In the genomic region with DNA sequence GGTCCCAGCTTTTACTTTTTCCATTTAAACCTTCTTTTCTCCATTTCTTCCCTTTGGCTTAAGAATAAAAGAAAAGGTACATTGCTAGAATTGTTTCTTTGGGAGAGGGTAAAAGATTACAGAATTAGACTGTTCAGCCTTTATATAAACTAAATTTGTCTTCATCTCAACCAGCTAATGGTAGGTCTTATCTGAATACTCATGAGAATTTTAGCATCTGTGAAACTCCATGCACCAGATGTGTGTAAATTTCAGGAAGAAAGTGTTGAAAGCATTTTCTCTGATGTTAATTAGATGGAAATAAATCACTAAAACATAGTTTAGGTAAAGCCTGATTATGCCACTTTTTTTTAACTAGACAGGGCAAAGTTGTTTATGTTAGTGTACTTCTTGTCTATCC, we compare ENCODE assay signal across 31 cellular contexts.
"Had no signal": no experiment of that assay in that cellular context is flagged by ENCODE, and none has a peak within 500 bp of the region (broad histone marks: within the 10 kb centered on the region; RNA-seq: fewer than 3 reads in every experiment).

No MANE protein-coding gene starts in this region.

- H3K27ac Mint-ChIP-seq: activated CD4-positive, alpha-beta T cell treated with anti-CD3 and anti-CD28 coated beads for 36 hours; activated naive CD4-positive, alpha-beta T cell treated with anti-CD3 and anti-CD28 coated beads, Interleukin-2, amount 10 ng/mL, durations not matched to agents 7 days and 5 days; activated naive CD8-positive, alpha-beta T cell treated with anti-CD3 and anti-CD28 coated beads, Interleukin-2, amount 10 ng/mL, durations not matched to agents 7 days and 5 days; dendritic cell treated with granulocyte-macrophage colony-stimulating factor and Interleukin-4, amounts not matched to agents 40 ng/mL and 50 ng/mL, for 4 days; endodermal cell; nephron progenitor cell had no signal

- H3K9me3 Mint-ChIP-seq: activated naive CD4-positive, alpha-beta T cell treated with anti-CD3 and anti-CD28 coated beads, Interleukin-2, amount 10 ng/mL, durations not matched to agents 7 days and 5 days; activated naive CD8-positive, alpha-beta T cell treated with anti-CD3 and anti-CD28 coated beads, Interleukin-2, amount 10 ng/mL, durations not matched to agents 7 days and 5 days; dendritic cell treated with granulocyte-macrophage colony-stimulating factor and Interleukin-4, amounts not matched to agents 40 ng/mL and 50 ng/mL, for 4 days; endodermal cell; immature natural killer cell; mesothelial cell of epicardium; naive B cell; nephron progenitor cell had no signal

- H3K27me3 ChIP-seq: breast epithelium, heart left ventricle, neutrophil, ovary, right atrium auricular region had no signal

- ATAC-seq: activated CD4-positive, alpha-beta T cell treated with anti-CD3 and anti-CD28 coated beads for 36 hours; esophagus mucosa; heart left ventricle; left colon; psoas muscle had no signal

- H3K27ac ChIP-seq: breast epithelium, heart left ventricle, neutrophil, ovary, psoas muscle, right atrium auricular region, thoracic aorta had no signal

- H3K27me3 Mint-ChIP-seq: activated CD4-positive, alpha-beta T cell treated with anti-CD3 and anti-CD28 coated beads for 36 hours; activated naive CD4-positive, alpha-beta T cell treated with anti-CD3 and anti-CD28 coated beads, Interleukin-2, amount 10 ng/mL, durations not matched to agents 7 days and 5 days; activated naive CD8-positive, alpha-beta T cell treated with anti-CD3 and anti-CD28 coated beads, Interleukin-2, amount 10 ng/mL, durations not matched to agents 7 days and 5 days; dendritic cell treated with granulocyte-macrophage colony-stimulating factor and Interleukin-4, amounts not matched to agents 40 ng/mL and 50 ng/mL, for 4 days; naive B cell had no signal

- H3K4me1 Mint-ChIP-seq: activated CD4-positive, alpha-beta T cell treated with anti-CD3 and anti-CD28 coated beads for 36 hours; activated naive CD4-positive, alpha-beta T cell treated with anti-CD3 and anti-CD28 coated beads, Interleukin-2, amount 10 ng/mL, durations not matched to agents 7 days and 5 days; activated naive CD8-positive, alpha-beta T cell treated with anti-CD3 and anti-CD28 coated beads, Interleukin-2, amount 10 ng/mL, durations not matched to agents 7 days and 5 days; endodermal cell; immature natural killer cell; naive B cell; nephron progenitor cell had no signal

- H3K36me3 Mint-ChIP-seq: naive B cell had no signal

- H3K4me3 Mint-ChIP-seq: activated CD4-positive, alpha-beta T cell treated with anti-CD3 and anti-CD28 coated beads for 36 hours; activated naive CD4-positive, alpha-beta T cell treated with anti-CD3 and anti-CD28 coated beads, Interleukin-2, amount 10 ng/mL, durations not matched to agents 7 days and 5 days; activated naive CD8-positive, alpha-beta T cell treated with anti-CD3 and anti-CD28 coated beads, Interleukin-2, amount 10 ng/mL, durations not matched to agents 7 days and 5 days; dendritic cell treated with granulocyte-macrophage colony-stimulating factor and Interleukin-4, amounts not matched to agents 40 ng/mL and 50 ng/mL, for 4 days; endodermal cell; immature natural killer cell; mesothelial cell of epicardium; naive B cell; nephron progenitor cell had no signal

- FAIRE-seq: kidney, urothelium cell line had no signal

- H3K4me1 ChIP-seq: heart left ventricle, psoas muscle, right atrium auricular region had no signal

- H3K4me3 ChIP-seq: breast epithelium, heart left ventricle, ovary, psoas muscle, right atrium auricular region, thoracic aorta had no signal

- DNase-seq: activated CD4-positive, alpha-beta T cell treated with anti-CD3 and anti-CD28 coated beads for 36 hours; activated CD4-positive, CD25-positive, alpha-beta regulatory T cell; activated CD8-positive, alpha-beta memory T cell treated with anti-CD3 and anti-CD28 coated beads for 24 hours; activated gamma-delta T cell; activated naive CD4-positive, alpha-beta T cell treated with anti-CD3 and anti-CD28 coated beads, Interleukin-2, amount 10 ng/mL, durations not matched to agents 7 days and 5 days; activated naive CD8-positive, alpha-beta T cell treated with anti-CD3 and anti-CD28 coated beads, Interleukin-2, amount 10 ng/mL, durations not matched to agents 7 days and 5 days; activated T-cell treated with anti-CD3 and anti-CD28 coated beads, Interleukin-2, amount 50 U/mL, for 1 hour; central memory CD4-positive, alpha-beta T cell; endodermal cell; foreskin fibroblast; heart left ventricle; hypothalamus; immature natural killer cell; kidney; left colon; naive B cell; nephron progenitor cell; ovary; psoas muscle; stimulated activated CD4-positive, alpha-beta T cell treated with anti-CD3 and anti-CD28 coated beads, Interleukin-15, amount 100 ng/mL, for 24 hours; stimulated activated CD4-positive, alpha-beta T cell treated with anti-CD3 and anti-CD28 coated beads, Interleukin-2, amount 100 ng/mL, for 24 hours; stimulated activated naive CD4-positive, alpha-beta T cell; trophoblast cell had no signal

- H3K9me3 ChIP-seq: breast epithelium, heart left ventricle, neutrophil, ovary, psoas muscle, right atrium auricular region, thoracic aorta had no signal

- H3K36me3 ChIP-seq: breast epithelium, ovary had no signal
